Comparison of ENCODE assay signal across 13 cellular contexts in the genomic region with DNA sequence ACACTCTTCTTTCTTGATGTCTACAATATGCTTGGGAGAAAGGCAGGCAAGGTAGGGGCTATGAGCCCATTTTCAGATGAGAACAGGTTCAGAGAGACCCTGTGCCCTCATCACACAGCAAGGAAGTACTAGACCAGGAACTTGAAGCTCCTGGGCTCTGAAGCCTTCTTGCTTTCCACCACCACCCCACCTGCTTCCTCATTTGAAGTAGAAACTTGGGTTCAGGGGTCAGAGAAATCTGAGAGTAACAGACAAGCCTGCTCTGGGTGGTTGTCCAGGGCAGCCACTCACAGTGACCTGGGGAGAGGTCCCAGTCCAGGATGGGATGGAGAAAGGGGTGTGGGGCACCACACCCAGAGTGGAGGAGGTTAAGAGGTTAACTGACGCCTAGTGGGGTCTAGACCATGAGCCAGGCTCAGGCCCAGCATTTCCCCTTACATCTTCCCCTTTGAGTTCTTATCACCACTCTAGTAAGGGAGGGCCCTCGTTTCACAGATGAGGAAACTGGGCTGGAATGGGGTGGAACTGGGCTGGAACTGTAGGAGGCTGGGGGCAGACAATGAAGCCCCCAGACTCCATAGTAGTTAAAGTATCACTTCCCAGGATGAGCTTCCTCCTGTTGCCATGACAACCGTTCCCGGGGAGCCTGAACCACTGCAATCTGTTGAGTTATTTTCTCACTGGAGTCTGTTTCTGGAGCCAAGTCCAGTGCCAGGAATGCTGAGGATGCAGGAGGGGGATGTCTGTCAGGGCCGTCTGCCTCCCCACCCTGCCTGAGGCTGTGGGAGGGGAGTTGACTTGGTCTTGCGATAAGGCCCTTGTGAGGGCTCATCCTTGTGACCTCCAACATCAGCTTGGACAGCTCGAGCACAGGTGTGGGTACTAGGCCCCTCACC. TPM values are rescaled to one million over a fixed set of nuclear protein-coding genes. Genes with fewer than 3 reads are reported as not detected.
DNase-seq lines count a peak whose midpoint lies in the region; TF ChIP-seq lines count a peak whose summit lies in the region.
"Had no signal": no experiment of that assay in that cellular context is flagged by ENCODE, and none has a peak within 500 bp of the region (broad histone marks: within the 10 kb centered on the region; RNA-seq: fewer than 3 reads in every experiment).

No MANE protein-coding gene starts in this region.

- peak; percentile 64 to 77 for DNase-seq in NCI-H524 (lab: John Stamatoyannopoulos, UW)
- no peak for DNase-seq in NCI-H524 treated with DMSO at 0.1 percent for 48 hours (lab: John Stamatoyannopoulos, UW)
- DNase-seq in NCI-H69 (lab: John Stamatoyannopoulos, UW): peak; percentile 83
- DNase-seq in caudate nucleus (lab: John Stamatoyannopoulos, UW): peak in 1 of 61 donors; percentile 23
- DNase-seq in osteoblast (ENCODE audit: insufficient read length, low spot score, missing footprints): peak; percentile 36
- DNase-seq in NCI-H2081 treated with DMSO at 0.1 percent for 48 hours (lab: John Stamatoyannopoulos, UW): no peak
- no peak for DNase-seq in NCI-H1105 treated with DMSO at 0.1 percent for 48 hours (lab: John Stamatoyannopoulos, UW)
- no peak for DNase-seq in pons (ENCODE audit: low spot score)
- DNase-seq: activated CD4-positive, CD25-positive, alpha-beta regulatory T cell treated with anti-CD3 and anti-CD28 coated beads, Interleukin-2, amount 50 U/mL, for 72 hours; activated effector memory CD4-positive, alpha-beta T cell treated with anti-CD3 and anti-CD28 coated beads, Interleukin-2, amount 50 U/mL, for 16 hours; stimulated activated CD4-positive, alpha-beta T cell treated with anti-CD3 and anti-CD28 coated beads, Interleukin-2, amount 100 ng/mL, for 48 hours; stomach had no signal

- H4K20me1 ChIP-seq in osteoblast (ENCODE audit: insufficient read depth, low read length): no peaks in the 10 kb centered on the region

- H3K4me1 ChIP-seq in osteoblast (ENCODE audit: insufficient read depth, low read length): peaks cover 6% of the 10 kb centered on the region

- H3K27ac ChIP-seq in caudate nucleus (ENCODE audit: low read depth, low read length): peak overlapping the region; percentile 45
- no peak overlapping the region for H3K27ac ChIP-seq in osteoblast (ENCODE audit: low read depth, low read length)
- H3K27ac ChIP-seq: cardiac muscle cell had no signal

- no peak for TF ChIP-seq CTCF in osteoblast (IDR thresholded peaks at IDR 0.05; ENCODE audit: extremely low read depth, low read depth, low read length)

- no peaks in the 10 kb centered on the region for H3K36me3 ChIP-seq in osteoblast (ENCODE audit: insufficient read depth, low read length)
- H3K36me3 ChIP-seq: cardiac muscle cell, stomach had no signal

- no peak overlapping the region for H3K4me2 ChIP-seq in osteoblast (ENCODE audit: insufficient read depth, low read length)

- peaks cover 42% of the 10 kb centered on the region for H3K27me3 ChIP-seq in osteoblast (ENCODE audit: insufficient read depth, low read length)
- H3K27me3 ChIP-seq: cardiac muscle cell had no signal

- H3K9me3 ChIP-seq in osteoblast (ENCODE audit: low read depth, low read length): no peaks in the 10 kb centered on the region
- H3K9me3 ChIP-seq: stomach had no signal

- H3K79me2 ChIP-seq in osteoblast (ENCODE audit: insufficient read depth, low read length): no peaks in the 10 kb centered on the region

- H3K4me3 ChIP-seq in osteoblast (ENCODE audit: insufficient read depth, low read length): no peak overlapping the region
- H3K4me3 ChIP-seq: cardiac muscle cell, stomach had no signal

- no peak overlapping the region for H2AFZ ChIP-seq in osteoblast (ENCODE audit: low read length)

RNA-seq across cellular contexts. Expression of gene PHF12, which starts 16.2 kb away (rescaled TPM):
- 20.3 and 26.8 TPM in 2 replicates for total RNA-seq in osteoblast

RNA-seq across cellular contexts. Expression of gene SEZ6, which starts 38.3 kb away (rescaled TPM):
- total RNA-seq in osteoblast: not detected in 2 replicates

Comparison
In these comparisons a context has a peak if more than half of its experiments do, and no peak if none do; other contexts are left out.
1. DNase-seq: peak in NCI-H524 (2 of 2), NCI-H69 (single experiment) and osteoblast (single experiment); none in NCI-H524 treated with DMSO at 0.1 percent for 48 hours (single experiment), NCI-H2081 treated with DMSO at 0.1 percent for 48 hours (single experiment), NCI-H1105 treated with DMSO at 0.1 percent for 48 hours (single experiment) and pons (single experiment).